ENCODE assay signal across 28 cellular contexts in genomic region chr12:28955491-28955890, GRCh38.
A peak's percentile ranks its signal among the peaks of the same experiment; 100 is the strongest.
DNase-seq lines count a peak whose midpoint lies in the region; ATAC-seq, FAIRE-seq and TF ChIP-seq lines count a peak whose summit lies in the region.
"Had no signal": no experiment of that assay in that cellular context is flagged by ENCODE, and none has a peak within 500 bp of the region (broad histone marks: within the 10 kb centered on the region; RNA-seq: fewer than 3 reads in every experiment).

No MANE protein-coding gene starts in this region.

- H3K27ac Mint-ChIP-seq in GM23338: peak overlapping the region; percentile 85
- peak overlapping the region; percentile 8 for H3K27ac Mint-ChIP-seq in endodermal cell
- H3K27ac Mint-ChIP-seq: activated CD8-positive, alpha-beta T cell treated with anti-CD3 and anti-CD28 coated beads, Interleukin-2, amount 10 ng/mL, durations not matched to agents 7 days and 5 days; activated naive CD8-positive, alpha-beta T cell treated with anti-CD3 and anti-CD28 coated beads for 36 hours; activated T-helper 17 cell treated with anti-CD3 and anti-CD28 coated beads, Interleukin-2, amount 50 U/mL, for 72 hours; CD8-positive, alpha-beta memory T cell; memory B cell; nephron progenitor cell; stimulated activated naive CD8-positive, alpha-beta T cell treated with anti-CD3 and anti-CD28 coated beads, Interleukin-15, amount 100 ng/mL, for 72 hours had no signal

- H3K9me3 ChIP-seq in adipocyte (ENCODE audit: control insufficient read depth, low read length): peaks cover 5% of the 10 kb centered on the region
- H3K9me3 ChIP-seq in endodermal cell (ENCODE audit: control insufficient read depth, low read length): no peaks in the 10 kb centered on the region
- no peaks in the 10 kb centered on the region for H3K9me3 ChIP-seq in mesenchymal stem cell (ENCODE audit: control insufficient read depth, low read length)
- no peaks in the 10 kb centered on the region for H3K9me3 ChIP-seq in testis
- H3K9me3 ChIP-seq: body of pancreas, left lung, Peyer's patch had no signal

- H3K9me2 ChIP-seq in GM23338 (ENCODE audit: insufficient read depth): no peaks in the 10 kb centered on the region

- no peak overlapping the region for H4K91ac ChIP-seq in mesenchymal stem cell (ENCODE audit: low read length)

- H2BK12ac ChIP-seq in mesenchymal stem cell (ENCODE audit: low read length in 2 of 2): no peak overlapping the region

- H3K27me3 ChIP-seq in GM23338 (ENCODE audit: insufficient read depth) (no peaks in the 10 kb centered on the region), adipocyte (replicated peaks; ENCODE audit: control insufficient read depth, insufficient read depth, low read length) (no peaks in the 10 kb centered on the region), endodermal cell (ENCODE audit: control insufficient read depth, insufficient read depth, low read length, poor library complexity, severe bottlenecking) (no peaks in the 10 kb centered on the region), mesenchymal stem cell (ENCODE audit: control insufficient read depth in 1 of 2, insufficient read depth in 1 of 2, low read length in 2 of 2) (no peaks in the 10 kb centered on the region), testis (no peaks in the 10 kb centered on the region)
- H3K27me3 ChIP-seq: body of pancreas, left lung, Peyer's patch, tibial nerve had no signal

- H3K4me2 ChIP-seq in GM23338: no peak overlapping the region
- no peak overlapping the region for H3K4me2 ChIP-seq in mesenchymal stem cell (ENCODE audit: low read length, poor library complexity, severe bottlenecking)

- H3F3A ChIP-seq in GM23338 (replicated peaks; ENCODE audit: low read depth): no peaks in the 10 kb centered on the region

- H2AFZ ChIP-seq in GM23338 (peak overlapping the region; percentile 81), mesenchymal stem cell (ENCODE audit: low read depth, low read length) (no peak overlapping the region)

- H3K4me3 ChIP-seq in GM23338 (no peak overlapping the region), adipocyte (ENCODE audit: low read length) (no peak overlapping the region), endodermal cell (ENCODE audit: low read length) (no peak overlapping the region), mesenchymal stem cell (ENCODE audit: insufficient read depth in 1 of 2, low read depth in 1 of 2, low read length in 2 of 2) (no peak overlapping the region), testis (no peak overlapping the region)
- H3K4me3 ChIP-seq: body of pancreas, left lung, Peyer's patch, skin epidermis, tibial nerve had no signal

- H2AK5ac ChIP-seq in mesenchymal stem cell (ENCODE audit: low read length, severe bottlenecking): no peak overlapping the region

- H3K14ac ChIP-seq in mesenchymal stem cell (ENCODE audit: low read length in 2 of 2): no peak overlapping the region

- no peak overlapping the region for H3K23ac ChIP-seq in mesenchymal stem cell (ENCODE audit: low read length in 2 of 2)

- H4K8ac ChIP-seq in mesenchymal stem cell (ENCODE audit: low read length): no peak overlapping the region

- DNase-seq in GM23338 (ENCODE audit: low spot score): no peak
- peak; percentile 36 for DNase-seq in adipocyte (ENCODE audit: low read depth)
- no peak for DNase-seq in endodermal cell
- no peak for DNase-seq in mesenchymal stem cell
- no peak for DNase-seq in testis
- DNase-seq in globus pallidus (ENCODE audit: low spot score): no peak
- DNase-seq in GM12892 (ENCODE audit: insufficient read length): no peak
- DNase-seq: activated CD4-positive, alpha-beta T cell treated with anti-CD3 and anti-CD28 coated beads for 4 hours; activated CD8-positive, alpha-beta T cell treated with anti-CD3 and anti-CD28 coated beads, Interleukin-2, amount 10 ng/mL, durations not matched to agents 7 days and 5 days; activated naive CD8-positive, alpha-beta T cell treated with anti-CD3 and anti-CD28 coated beads for 36 hours; body of pancreas; CD8-positive, alpha-beta memory T cell; islet precursor cell; left lung; NCI-H1048; NCI-H748 treated with DMSO at 0.1 percent for 48 hours; nephron progenitor cell; Peyer's patch; SHP77 treated with DMSO at 0.1 percent for 48 hours; stimulated activated CD4-positive, alpha-beta T cell treated with anti-CD3 and anti-CD28 coated beads, Interleukin-1b, Interleukin-23, amount 100 ng/mL, for 48 hours; stimulated activated CD8-positive, alpha-beta memory T cell treated with anti-CD3 and anti-CD28 coated beads, Interleukin-4, amount 100 ng/mL, for 48 hours; stimulated activated naive CD8-positive, alpha-beta T cell treated with anti-CD3 and anti-CD28 coated beads, Interleukin-15, amount 100 ng/mL, for 72 hours had no signal

- H3K4me1 ChIP-seq in GM23338 (ENCODE audit: insufficient read depth) (peaks cover 28% of the 10 kb centered on the region), adipocyte (ENCODE audit: control insufficient read depth, insufficient read depth, low read length) (peaks cover 58% of the 10 kb centered on the region), endodermal cell (ENCODE audit: control insufficient read depth, insufficient read depth, low read length) (no peaks in the 10 kb centered on the region), mesenchymal stem cell (ENCODE audit: control insufficient read depth, insufficient read depth, low read depth, low read length) (no peaks in the 10 kb centered on the region), testis (no peaks in the 10 kb centered on the region)
- H3K4me1 ChIP-seq: body of pancreas, left lung, Peyer's patch had no signal

- H3K9ac ChIP-seq in adipocyte (ENCODE audit: low read length) (no peak overlapping the region), endodermal cell (ENCODE audit: extremely low read depth, low read length, poor library complexity, severe bottlenecking) (no peak overlapping the region), mesenchymal stem cell (ENCODE audit: low read length) (peak overlapping the region; percentile 49)

- H2BK120ac ChIP-seq in mesenchymal stem cell (ENCODE audit: low read depth, low read length): no peak overlapping the region

- H3K27me3 Mint-ChIP-seq in GM23338 (ENCODE audit: insufficient read depth, low read depth, poor library complexity) (peaks cover 3% of the 10 kb centered on the region), endodermal cell (ENCODE audit: insufficient read depth) (no peaks in the 10 kb centered on the region)
- H3K27me3 Mint-ChIP-seq: memory B cell; stimulated activated naive CD8-positive, alpha-beta T cell treated with anti-CD3 and anti-CD28 coated beads, Interleukin-15, amount 100 ng/mL, for 72 hours had no signal

- H4K20me1 ChIP-seq in GM23338 (replicated peaks; ENCODE audit: insufficient read depth): no peaks in the 10 kb centered on the region

- H3K27ac ChIP-seq in GM23338 (ENCODE audit: low read depth): no peak overlapping the region; the same call in 1 of the 2 replicates
- no peak overlapping the region for H3K27ac ChIP-seq in endodermal cell (ENCODE audit: low read depth, low read length)
- no peak overlapping the region for H3K27ac ChIP-seq in mesenchymal stem cell (ENCODE audit: low read length, poor library complexity, severe bottlenecking)
- no peak overlapping the region for H3K27ac ChIP-seq in testis
- H3K27ac ChIP-seq: body of pancreas, left lung, Peyer's patch, tibial nerve, VCaP had no signal

- H3K36me3 ChIP-seq in GM23338 (ENCODE audit: insufficient read depth) (no peaks in the 10 kb centered on the region), adipocyte (ENCODE audit: control insufficient read depth, insufficient read depth, low read length, severe bottlenecking) (no peaks in the 10 kb centered on the region), endodermal cell (ENCODE audit: control insufficient read depth, insufficient read depth, low read length) (no peaks in the 10 kb centered on the region), mesenchymal stem cell (ENCODE audit: control insufficient read depth in 1 of 2, insufficient read depth in 2 of 2, low read depth in 1 of 2, low read length in 2 of 2) (no peaks in the 10 kb centered on the region), testis (ENCODE audit: low read depth, missing control alignments) (no peaks in the 10 kb centered on the region)
- H3K36me3 ChIP-seq: left lung, Peyer's patch, tibial nerve had no signal

- H3K18ac ChIP-seq in mesenchymal stem cell (ENCODE audit: low read depth in 1 of 2, low read length in 2 of 2): no peak overlapping the region

- H2BK15ac ChIP-seq in mesenchymal stem cell (ENCODE audit: low read depth, poor library complexity, severe bottlenecking): no peak overlapping the region

- H3K4ac ChIP-seq in mesenchymal stem cell (ENCODE audit: low read depth in 1 of 2, low read length in 2 of 2): no peak overlapping the region

- ATAC-seq in GM23338 (no peak), GM18861 (IDR thresholded peaks at IDR 0.05; ENCODE audit: unreplicated experiment) (no peak)
- ATAC-seq: activated CD8-positive, alpha-beta T cell treated with anti-CD3 and anti-CD28 coated beads, Interleukin-2, amount 10 ng/mL, durations not matched to agents 7 days and 5 days; activated T-helper 17 cell treated with anti-CD3 and anti-CD28 coated beads, Interleukin-2, amount 50 U/mL, for 72 hours; body of pancreas; stimulated activated naive CD8-positive, alpha-beta T cell treated with anti-CD3 and anti-CD28 coated beads, Interleukin-15, amount 100 ng/mL, for 72 hours had no signal

- H3K4me3 Mint-ChIP-seq in GM23338 (no peak overlapping the region), endodermal cell (no peak overlapping the region)
- H3K4me3 Mint-ChIP-seq: activated CD8-positive, alpha-beta T cell treated with anti-CD3 and anti-CD28 coated beads, Interleukin-2, amount 10 ng/mL, durations not matched to agents 7 days and 5 days; activated naive CD8-positive, alpha-beta T cell treated with anti-CD3 and anti-CD28 coated beads for 36 hours; activated T-helper 17 cell treated with anti-CD3 and anti-CD28 coated beads, Interleukin-2, amount 50 U/mL, for 72 hours; CD8-positive, alpha-beta memory T cell; memory B cell; nephron progenitor cell; stimulated activated naive CD8-positive, alpha-beta T cell treated with anti-CD3 and anti-CD28 coated beads, Interleukin-15, amount 100 ng/mL, for 72 hours had no signal

- no peak for TF ChIP-seq POLR2A in testis (IDR thresholded peaks at IDR 0.05)
- TF ChIP-seq POLR2A in GM12892 (IDR thresholded peaks at IDR 0.05; ENCODE audit: low read depth, low read length): no peak

- no peak overlapping the region for H2BK5ac ChIP-seq in mesenchymal stem cell (ENCODE audit: low read depth, low read length, poor library complexity, severe bottlenecking)

- H3K36me3 Mint-ChIP-seq in GM23338 (ENCODE audit: low read depth): no peaks in the 10 kb centered on the region
- H3K36me3 Mint-ChIP-seq in endodermal cell (ENCODE audit: low read depth): no peaks in the 10 kb centered on the region
- H3K36me3 Mint-ChIP-seq: activated naive CD8-positive, alpha-beta T cell treated with anti-CD3 and anti-CD28 coated beads for 36 hours; CD8-positive, alpha-beta memory T cell; memory B cell had no signal

- no peaks in the 10 kb centered on the region for H3K9me3 Mint-ChIP-seq in GM23338
- no peaks in the 10 kb centered on the region for H3K9me3 Mint-ChIP-seq in endodermal cell
- H3K9me3 Mint-ChIP-seq: activated naive CD8-positive, alpha-beta T cell treated with anti-CD3 and anti-CD28 coated beads for 36 hours; activated T-helper 17 cell treated with anti-CD3 and anti-CD28 coated beads, Interleukin-2, amount 50 U/mL, for 72 hours; nephron progenitor cell; stimulated activated naive CD8-positive, alpha-beta T cell treated with anti-CD3 and anti-CD28 coated beads, Interleukin-15, amount 100 ng/mL, for 72 hours had no signal

- H3K79me1 ChIP-seq in mesenchymal stem cell (replicated peaks; ENCODE audit: low read length, poor library complexity, severe bottlenecking): no peaks in the 10 kb centered on the region

- H3K79me2 ChIP-seq in GM23338 (replicated peaks; ENCODE audit: insufficient read depth): no peaks in the 10 kb centered on the region

- intact Hi-C loops in testis (cut with DNase I; ENCODE audit: low total_unique reads): no loop called here

- FAIRE-seq in GM12892 (lab: Jason Lieb, UNC): no peak

- no peak for TF ChIP-seq CTCF in GM23338 (conservative IDR thresholded peaks at IDR 0.05; ENCODE audit: low read depth in 2 of 2)
- no peak for TF ChIP-seq CTCF in endodermal cell (conservative IDR thresholded peaks at IDR 0.05)
- TF ChIP-seq CTCF in testis (IDR thresholded peaks at IDR 0.05): no peak

- H3K4me1 Mint-ChIP-seq in GM23338 (peaks cover 26% of the 10 kb centered on the region), endodermal cell (peaks cover 4% of the 10 kb centered on the region)
- H3K4me1 Mint-ChIP-seq: activated naive CD8-positive, alpha-beta T cell treated with anti-CD3 and anti-CD28 coated beads for 36 hours; activated T-helper 17 cell treated with anti-CD3 and anti-CD28 coated beads, Interleukin-2, amount 50 U/mL, for 72 hours; CD8-positive, alpha-beta memory T cell; memory B cell; stimulated activated naive CD8-positive, alpha-beta T cell treated with anti-CD3 and anti-CD28 coated beads, Interleukin-15, amount 100 ng/mL, for 72 hours had no signal

- WGBS in endodermal cell (ENCODE audit: insufficient coverage in 1 of 2, insufficient read length in 1 of 2), 2 experiments: 91% methylated on average over 2 of the region's 2 CpGs; no CpG with 5 or more reads in 1 of the 2 experiments
- WGBS in mesenchymal stem cell: 86% methylated on average over 2 of the region's 2 CpGs
- 83 to 85% methylated on average over 2 of the region's 2 CpGs for WGBS in testis, 2 donors
